ENCODE assay signal across 8 cellular contexts in genomic region chr22:20372324-20372941, GRCh38. TPM values are rescaled to one million over a fixed set of nuclear protein-coding genes. Genes with fewer than 3 reads are reported as not detected.
DNase-seq lines count a peak whose midpoint lies in the region; ATAC-seq, FAIRE-seq and TF ChIP-seq lines count a peak whose summit lies in the region.
"Not testable (repeated sequence)": the region's sequence is repeated elsewhere in the genome, so short reads cannot be mapped to it uniquely, and the experiment has no call there.

No MANE protein-coding gene starts in this region.

- H3K27ac ChIP-seq in IMR-90 (ENCODE audit: insufficient read depth, low read length); GM12878 (ENCODE audit: control insufficient read depth, insufficient read depth): not testable (repeated sequence)
- H3K27ac ChIP-seq in SJCRH30 = peak overlapping the region; percentile 58
- peak overlapping the region; percentile 63 for H3K27ac ChIP-seq in mesendoderm (ENCODE audit: low read depth, low read length)

- H3K9me3 ChIP-seq in IMR-90 (ENCODE audit: control insufficient read depth, insufficient read depth, low read length); SJCRH30 (replicated peaks); GM12878 (replicated peaks; ENCODE audit: control insufficient read depth, insufficient read depth, low read length): not testable (repeated sequence)

- H3K18ac ChIP-seq in IMR-90 (ENCODE audit: low read depth, low read length) = not testable (repeated sequence)
- H3K18ac ChIP-seq in mesendoderm (ENCODE audit: low read length) = peak overlapping the region; percentile 13

- H2AK9ac ChIP-seq in IMR-90 (replicated peaks; ENCODE audit: low read depth, low read length, poor library complexity) = not testable (repeated sequence)

- CTCF ChIA-PET in IMR-90 (lab: Yijun Ruan, JAX); GM12878 (lab: Yijun Ruan, JAX): not testable (repeated sequence)

- H3K36me3 ChIP-seq in IMR-90 (ENCODE audit: control insufficient read depth, insufficient read depth, low read length); SJCRH30; GM12878 (ENCODE audit: control insufficient read depth in 2 of 2, insufficient read depth in 2 of 2, low read length in 1 of 2); mesendoderm (ENCODE audit: control insufficient read depth, insufficient read depth, low read length): not testable (repeated sequence)

- not testable (repeated sequence) for FAIRE-seq in GM12878 (lab: Jason Lieb, UNC)

- TF ChIP-seq CTCF in IMR-90 (conservative IDR thresholded peaks at IDR 0.05; ENCODE audit: low read depth, low read length); GM12878 (IDR thresholded peaks at IDR 0.05 in 2 of 3, conservative IDR thresholded peaks at IDR 0.05 in 1 of 3; ENCODE audit: control insufficient read depth in 2 of 3, extremely low read depth in 1 of 3, insufficient read depth in 1 of 3, low read depth in 3 of 3, low read length in 3 of 3): not testable (repeated sequence)

- dilution Hi-C loops in IMR-90 (cut with HindIII; ENCODE audit: low sequenced_read_pairs, unreplicated experiment) = not testable (repeated sequence)

- peaks cover 35% of the 10 kb centered on the region for H3K27me3 Mint-ChIP-seq in stimulated activated memory B cell treated with anti-CD40 and anti-IgM and Interleukin-4, amounts not matched to agents 10 μg/mL and 1 μg/mL and 100 μg/mL, for 72 hours

- POLR2A ChIA-PET in IMR-90 (lab: Charles Lee; ENCODE audit: unreplicated experiment); GM12878 (lab: Charles Lee): not testable (repeated sequence)

- not testable (repeated sequence) for H3K27me3 ChIP-seq in IMR-90 (ENCODE audit: control insufficient read depth, insufficient read depth, low read length); SJCRH30; GM12878 (replicated peaks in 1 of 2; ENCODE audit: control insufficient read depth in 2 of 2, insufficient read depth in 2 of 2, low read length in 1 of 2); mesendoderm (ENCODE audit: insufficient read depth, low read length, poor library complexity)

- not testable (repeated sequence) for H2BK5ac ChIP-seq in IMR-90 (ENCODE audit: low read depth, low read length, poor library complexity, severe bottlenecking)
- H2BK5ac ChIP-seq in mesendoderm (ENCODE audit: low read length) = peak overlapping the region; percentile 80

- H3K79me2 ChIP-seq in GM12878 (ENCODE audit: control insufficient read depth, insufficient read depth, low read length); mesendoderm (ENCODE audit: control insufficient read depth, insufficient read depth, low read length): not testable (repeated sequence)

- TF ChIP-seq POLR2A in IMR-90 (IDR thresholded peaks at IDR 0.05; ENCODE audit: low read depth, low read length); GM12878 (IDR thresholded peaks at IDR 0.05; ENCODE audit: low read depth, low read length): not testable (repeated sequence)

- H3K9me1 ChIP-seq in IMR-90 (ENCODE audit: insufficient read depth, low read length) = not testable (repeated sequence)

- H3K79me1 ChIP-seq in IMR-90 (ENCODE audit: low read depth in 1 of 2, low read length in 2 of 2); mesendoderm (ENCODE audit: low read length): not testable (repeated sequence)

- H3K4me2 ChIP-seq in IMR-90 (ENCODE audit: low read depth, low read length); GM12878 (ENCODE audit: control insufficient read depth, insufficient read depth); mesendoderm (ENCODE audit: low read length): not testable (repeated sequence)

- WGBS in IMR-90 (ENCODE audit: extremely low coverage in 2 of 2, insufficient read length in 1 of 2), 2 experiments = no CpG with 5 or more reads among the region's 9 CpGs
- WGBS in GM12878 (ENCODE audit: insufficient coverage, insufficient replicate concordance, low lambda C conversion rate, missing lambda C conversion rate) = 29% methylated on average over 8 of the region's 9 CpGs
- whole genome bisulfite sequencing in mesendoderm (ENCODE audit: extremely low coverage, insufficient coverage, low lambda C conversion rate) = no CpG with 5 or more reads among the region's 9 CpGs

- not testable (repeated sequence) for H2AFZ ChIP-seq in IMR-90 (replicated peaks; ENCODE audit: low read length, poor library complexity); GM12878 (ENCODE audit: control insufficient read depth, low read depth, low read length)

- not testable (repeated sequence) for H3K4me1 ChIP-seq in IMR-90 (ENCODE audit: control insufficient read depth, insufficient read depth, low read length); SJCRH30; GM12878 (ENCODE audit: control insufficient read depth, insufficient read depth, low read length); mesendoderm (ENCODE audit: control insufficient read depth, low read depth, low read length)

- not testable (repeated sequence) for H3K4me3 ChIP-seq in IMR-90 (ENCODE audit: insufficient read depth, low read depth, low read length); GM12878; mesendoderm (ENCODE audit: low read length)
- H3K4me3 ChIP-seq in SJCRH30 = 0 out of 2 replicates have a peak overlapping the region, but pooled peaks have one; percentile 17

- DNase-seq in DMS153 (lab: John Stamatoyannopoulos, UW) (peak; percentile 68), NCI-H146 (lab: John Stamatoyannopoulos, UW) (peak; percentile 81), NCI-H510A treated with DMSO at 0.1 percent for 48 hours (lab: John Stamatoyannopoulos, UW) (peak; percentile 11), SJCRH30 (peak; percentile 86 to 90), mesendoderm (peak; percentile 14)
- not testable (repeated sequence) for DNase-seq in IMR-90; GM12878 (ENCODE audit: low read depth, low spot score)

- in situ Hi-C loops in IMR-90 (cut with MboI; ENCODE audit: low sequenced_read_pairs); GM12878 (cut with MboI): not testable (repeated sequence)

- not testable (repeated sequence) for BruUV-seq in IMR-90 (replicated peaks; lab: Mats Ljungman, UMichigan); GM12878 (replicated peaks; lab: Mats Ljungman, UMichigan)

- TF ChIP-seq RAD21 in IMR-90 (IDR thresholded peaks at IDR 0.05; ENCODE audit: low read length); GM12878 (IDR thresholded peaks at IDR 0.05; ENCODE audit: insufficient read depth, low read depth, low read length): not testable (repeated sequence)

- H3K9ac ChIP-seq in IMR-90 (ENCODE audit: low read depth, low read length); GM12878 (ENCODE audit: control insufficient read depth, insufficient read depth, low read length); mesendoderm (ENCODE audit: low read length): not testable (repeated sequence)

- not testable (repeated sequence) for H2AK5ac ChIP-seq in IMR-90 (ENCODE audit: low read depth, low read length); mesendoderm (ENCODE audit: low read length)

- intact Hi-C loops in IMR-90 (cut with micrococcal nuclease); GM12878 (cut with micrococcal nuclease; ENCODE audit: unreplicated experiment): not testable (repeated sequence)

- H2BK120ac ChIP-seq in IMR-90 (ENCODE audit: low read depth, low read length); mesendoderm (ENCODE audit: low read depth, low read length): not testable (repeated sequence)

- not testable (repeated sequence) for H3K23ac ChIP-seq in IMR-90 (ENCODE audit: low read depth, low read length); mesendoderm (ENCODE audit: low read length)

- H3K27ac Mint-ChIP-seq in stimulated activated memory B cell treated with anti-CD40 and anti-IgM and Interleukin-4, amounts not matched to agents 10 μg/mL and 1 μg/mL and 100 μg/mL, for 72 hours = not testable (repeated sequence)

- not testable (repeated sequence) for H3K4ac ChIP-seq in IMR-90 (ENCODE audit: low read depth, low read length); mesendoderm (ENCODE audit: low read depth, low read length)

- not testable (repeated sequence) for H4K5ac ChIP-seq in IMR-90 (ENCODE audit: low read depth, low read length); mesendoderm (ENCODE audit: low read length)

- SMC1A ChIA-PET in GM12878 (lab: Charles Lee; ENCODE audit: uncharacterized antibody, unreplicated experiment) = not testable (repeated sequence)

- not testable (repeated sequence) for H3K36me3 Mint-ChIP-seq in stimulated activated memory B cell treated with anti-CD40 and anti-IgM and Interleukin-4, amounts not matched to agents 10 μg/mL and 1 μg/mL and 100 μg/mL, for 72 hours

- not testable (repeated sequence) for TF ChIP-seq EP300 in GM12878 (IDR thresholded peaks at IDR 0.05; ENCODE audit: borderline replicate concordance in 1 of 2, control insufficient read depth in 1 of 2, low read depth in 2 of 2, low read length in 2 of 2)

- H3K14ac ChIP-seq in IMR-90 (replicated peaks; ENCODE audit: low read depth, low read length) = not testable (repeated sequence)

- ATAC-seq in IMR-90 (ENCODE audit: low read depth) (peak; percentile 78), GM12878 (peak; percentile 58)
- peak; percentile 34 for ATAC-seq in stimulated activated memory B cell treated with anti-CD40 and anti-IgM and Interleukin-4, amounts not matched to agents 10 μg/mL and 1 μg/mL and 100 μg/mL, for 72 hours

- not testable (repeated sequence) for H3K9me3 Mint-ChIP-seq in stimulated activated memory B cell treated with anti-CD40 and anti-IgM and Interleukin-4, amounts not matched to agents 10 μg/mL and 1 μg/mL and 100 μg/mL, for 72 hours

- not testable (repeated sequence) for H3K4me3 Mint-ChIP-seq in stimulated activated memory B cell treated with anti-CD40 and anti-IgM and Interleukin-4, amounts not matched to agents 10 μg/mL and 1 μg/mL and 100 μg/mL, for 72 hours

- not testable (repeated sequence) for H2BK20ac ChIP-seq in IMR-90 (ENCODE audit: low read depth, low read length)

- H4K20me1 ChIP-seq in IMR-90 (ENCODE audit: insufficient read depth, low read length); GM12878 (ENCODE audit: control insufficient read depth, insufficient read depth): not testable (repeated sequence)

- RAD21 ChIA-PET in GM12878 (lab: Charles Lee; ENCODE audit: unreplicated experiment) = not testable (repeated sequence)

- H4K8ac ChIP-seq in IMR-90 (ENCODE audit: low read depth in 2 of 2, low read length in 2 of 2) = peak overlapping the region in 1 of 2 experiments; percentile 42; a peak in 1 of 4 replicates
- peak overlapping the region; percentile 86 for H4K8ac ChIP-seq in mesendoderm (ENCODE audit: low read depth, low read length)

- H3K4me1 Mint-ChIP-seq in stimulated activated memory B cell treated with anti-CD40 and anti-IgM and Interleukin-4, amounts not matched to agents 10 μg/mL and 1 μg/mL and 100 μg/mL, for 72 hours = not testable (repeated sequence)

- not testable (repeated sequence) for H3K56ac ChIP-seq in IMR-90 (ENCODE audit: extremely low read depth, insufficient read depth, low read length)
- H3K56ac ChIP-seq in mesendoderm (ENCODE audit: low read length) = peak overlapping the region; percentile 73

- H2BK15ac ChIP-seq in IMR-90 (ENCODE audit: low read depth, low read length); mesendoderm (replicated peaks; ENCODE audit: low read depth): not testable (repeated sequence)

- not testable (repeated sequence) for H4K91ac ChIP-seq in IMR-90 (ENCODE audit: insufficient read depth, low read depth, low read length)

RNA-seq across cellular contexts. Expression of gene ZNF74, which starts 21.5 kb away (rescaled TPM):
- total RNA-seq in IMR-90 (2012; rRNA removed) (6.9 and 7.5 TPM in 2 replicates), GM12878 (2014; rRNA removed) (8.0 and 8.6 TPM in 2 replicates), GM12878 (2014; rRNA removed; fragmentation: Illumina TruSeq; extraction: Trizol) (3.7 and 4.0 TPM in 2 replicates), GM12878 (2021) (8.3 and 9.3 TPM in 2 replicates)
- polyA plus RNA-seq in IMR-90 (2012; rRNA removed) (8.4 TPM in 2 replicates), GM12878 (2011; rRNA removed) (2.9 and 4.4 TPM in 2 replicates), GM12878 (2014; fragmentation: Illumina TruSeq; extraction: Trizol) (1.6 and 3.0 TPM in 2 replicates), GM12878 (2014; fragmentation: Nextera tagmentation; extraction: Ambion mirVana) (under 1 TPM; 0.37 to 0.73 TPM), GM12878 (2014; rRNA removed) (7.0 and 7.4 TPM in 2 replicates), GM12878 (2016; fragmentation: Nextera tagmentation; extraction: Ambion mirVana) (1 to 10 TPM; 5.8 to 6.2 TPM)
- 5.9 and 10.0 TPM in 2 replicates for polyA plus RNA-seq in IMR-90 (2012; cell fraction: cytosol; rRNA removed)
- 14.7 and 28.8 TPM in 2 replicates for polyA plus RNA-seq in IMR-90 (2012; cell fraction: nucleus; rRNA removed; ENCODE audit: low replicate concordance)
- 22.7 and 24.3 TPM in 2 replicates for total RNA-seq in SJCRH30 (2014; rRNA removed; shearing (Covaris generic))
- 13.4 and 18.4 TPM in 2 replicates for total RNA-seq in GM12878 (2013; cell fraction: nucleolus; rRNA removed)
- 1.3 TPM for polyA plus RNA-seq in GM12878 (2011; ENCODE audit: low read depth)
- 5.6 and 8.6 TPM in 2 replicates for polyA plus RNA-seq in GM12878 (2011; cell fraction: cytosol; rRNA removed)
- 5.9 and 7.3 TPM in 2 replicates for polyA plus RNA-seq in GM12878 (2011; cell fraction: nucleus; rRNA removed)
- 2.4 and 4.1 TPM in 2 replicates for polyA plus RNA-seq in GM12878 (2012)
- polyA minus RNA-seq in GM12878 (2011; rRNA and poly(A)+ RNA removed) = 4.2 and 8.0 TPM in 2 replicates
- polyA minus RNA-seq in GM12878 (2011; cell fraction: cytosol; rRNA and poly(A)+ RNA removed) = 3.4 and 3.5 TPM in 2 replicates
- polyA minus RNA-seq in GM12878 (2011; cell fraction: nucleus; rRNA and poly(A)+ RNA removed) = 2.3 and 4.3 TPM in 2 replicates
- polyA plus RNA-seq in mesendoderm (2013, experiment 1 of 2) = 17.1 TPM
- polyA plus RNA-seq in mesendoderm (2013, experiment 2 of 2) = 16.9 TPM

RNA-seq across cellular contexts. Expression of gene DGCR6L, which starts 52.6 kb away (rescaled TPM):
- total RNA-seq in IMR-90 (2012; rRNA removed) (65.4 and 68.6 TPM in 2 replicates), GM12878 (2014; rRNA removed) (37.4 and 38.9 TPM in 2 replicates), GM12878 (2014; rRNA removed; fragmentation: Illumina TruSeq; extraction: Trizol) (12.5 and 15.2 TPM in 2 replicates), GM12878 (2021) (27.0 and 27.7 TPM in 2 replicates)
- polyA plus RNA-seq in IMR-90 (2012; rRNA removed) (80.4 and 95.2 TPM in 2 replicates), GM12878 (2011; rRNA removed) (9.1 and 17.4 TPM in 2 replicates), GM12878 (2014; fragmentation: Illumina TruSeq; extraction: Trizol) (1.5 and 8.1 TPM in 2 replicates), GM12878 (2014; fragmentation: Nextera tagmentation; extraction: Ambion mirVana) (1 to 10 TPM; 1.6 to 4.2 TPM), GM12878 (2014; rRNA removed) (36.7 and 41.9 TPM in 2 replicates), GM12878 (2016; fragmentation: Nextera tagmentation; extraction: Ambion mirVana) (10 to 100 TPM; 59.4 to 62.8 TPM)
- 119 and 128 TPM in 2 replicates for polyA plus RNA-seq in IMR-90 (2012; cell fraction: cytosol; rRNA removed)
- 30.9 and 64.5 TPM in 2 replicates for polyA plus RNA-seq in IMR-90 (2012; cell fraction: nucleus; rRNA removed; ENCODE audit: low replicate concordance)
- 25.8 and 31.1 TPM in 2 replicates for total RNA-seq in SJCRH30 (2014; rRNA removed; shearing (Covaris generic))
- total RNA-seq in GM12878 (2013; cell fraction: nucleolus; rRNA removed) = 3.7 and 5.2 TPM in 2 replicates
- polyA plus RNA-seq in GM12878 (2011; ENCODE audit: low read depth) = 6.9 TPM
- polyA plus RNA-seq in GM12878 (2011; cell fraction: cytosol; rRNA removed) = 30.2 and 48.0 TPM in 2 replicates
- polyA plus RNA-seq in GM12878 (2011; cell fraction: nucleus; rRNA removed) = 18.6 and 25.2 TPM in 2 replicates
- 15.0 and 17.2 TPM in 2 replicates for polyA plus RNA-seq in GM12878 (2012)
- 7.2 and 15.7 TPM in 2 replicates for polyA minus RNA-seq in GM12878 (2011; rRNA and poly(A)+ RNA removed)
- 4.6 and 5.3 TPM in 2 replicates for polyA minus RNA-seq in GM12878 (2011; cell fraction: cytosol; rRNA and poly(A)+ RNA removed)
- polyA minus RNA-seq in GM12878 (2011; cell fraction: nucleus; rRNA and poly(A)+ RNA removed) = 5.0 and 5.9 TPM in 2 replicates
- polyA plus RNA-seq in mesendoderm (2013, experiment 1 of 2) = 27.2 TPM
- 27.9 TPM for polyA plus RNA-seq in mesendoderm (2013, experiment 2 of 2)
